In the genomic region with DNA sequence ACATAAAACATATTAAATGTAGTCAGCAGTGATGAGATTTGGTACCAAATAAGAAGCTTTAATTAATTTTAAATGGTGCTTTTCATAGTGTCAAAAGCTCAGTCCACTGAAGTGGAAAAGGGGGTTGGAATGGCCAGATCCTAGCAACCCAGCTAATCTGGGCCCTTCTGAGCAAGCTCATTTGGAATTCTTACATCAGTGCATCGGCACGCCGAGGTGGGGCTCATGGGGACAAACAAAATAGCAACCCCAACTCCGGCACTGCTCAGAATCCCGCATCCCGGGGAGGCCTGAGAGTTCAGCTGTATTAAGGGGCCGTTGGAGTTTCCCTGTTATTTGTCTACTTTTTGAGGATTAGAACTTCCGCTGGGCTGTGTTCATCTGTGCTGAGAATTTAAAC, we compare ENCODE assay signal across 18 cellular contexts.
DNase-seq lines count a peak whose midpoint lies in the region; ATAC-seq and TF ChIP-seq lines count a peak whose summit lies in the region.
"Had no signal": no experiment of that assay in that cellular context is flagged by ENCODE, and none has a peak within 500 bp of the region (broad histone marks: within the 10 kb centered on the region; RNA-seq: fewer than 3 reads in every experiment).

No MANE protein-coding gene starts in this region.

- no peak for TF ChIP-seq POLR2A in stomach (IDR thresholded peaks at IDR 0.05)

- intact Hi-C loops in sciatic nerve (cut with DNase I) = no loop called here
- intact Hi-C loops in stomach (cut with DNase I; ENCODE audit: low total_unique reads) = no loop called here

- H3K4me1 ChIP-seq in ectodermal cell (ENCODE audit: control insufficient read depth, insufficient read depth, low read length) (peaks cover 46% of the 10 kb centered on the region), stomach (peaks cover 0 to 18% (median 9%) of the 10 kb centered on the region in 4 donors)
- H3K4me1 ChIP-seq: BLaER1, pancreas had no signal

- TF ChIP-seq CTCF in stomach (IDR thresholded peaks at IDR 0.05) = no peak

- no peak for ATAC-seq in sciatic nerve
- no peak for ATAC-seq in HG03432 (IDR thresholded peaks at IDR 0.05; ENCODE audit: unreplicated experiment)
- ATAC-seq: activated CD8-positive, alpha-beta memory T cell treated with anti-CD3 and anti-CD28 coated beads, Interleukin-2, amount 10 ng/mL, durations not matched to agents 7 days and 5 days; pancreas; SK-N-SH treated with all-trans-retinoic acid at 6 μM for 48 hours had no signal

- whole genome bisulfite sequencing in ectodermal cell, 2 experiments = 22 to 25% methylated on average over 8 of the region's 8 CpGs
- WGBS in stomach, 5 donors = 72 to 83% (median 77%) methylated on average over 8 of the region's 8 CpGs

- no peaks in the 10 kb centered on the region for H3K9me3 ChIP-seq in ectodermal cell (ENCODE audit: control insufficient read depth, low read length)
- H3K9me3 ChIP-seq in stomach = no peaks in the 10 kb centered on the region
- H3K9me3 ChIP-seq: BLaER1, pancreas, uterus had no signal

- no peaks in the 10 kb centered on the region for H3K36me3 ChIP-seq in ectodermal cell (ENCODE audit: control insufficient read depth, insufficient read depth, low read length)
- no peaks in the 10 kb centered on the region for H3K36me3 ChIP-seq in stomach
- H3K36me3 ChIP-seq: BLaER1, pancreas, uterus had no signal

- TF ChIP-seq EP300 in stomach (IDR thresholded peaks at IDR 0.05) = no peak

- H3K4me3 ChIP-seq in ectodermal cell (ENCODE audit: insufficient read depth, low read depth, low read length) (no peak overlapping the region), stomach (no peak overlapping the region)
- H3K4me3 ChIP-seq: BLaER1, pancreas, uterus had no signal

- H3K27ac ChIP-seq in ectodermal cell (ENCODE audit: insufficient read depth, low read depth, low read length, poor library complexity, severe bottlenecking) = peak overlapping the region; percentile 95
- H3K27ac ChIP-seq in stomach = no peak overlapping the region
- H3K27ac ChIP-seq: BLaER1, epithelial cell of prostate, pancreas, uterus, VCaP had no signal

- DNase-seq in LHCN-M2 (ENCODE audit: low read depth) (peak; percentile 8), left kidney (ENCODE audit: low read depth, low spot score) (peak; percentile 77), sciatic nerve (ENCODE audit: low spot score) (peak; percentile 60), RKO (ENCODE audit: low spot score) (no peak), stomach (no peak), activated gamma-delta T cell treated with Interleukin-2 at 50 U/mL for 16 hours (no peak)
- DNase-seq: activated CD8-positive, alpha-beta memory T cell treated with anti-CD3 and anti-CD28 coated beads, Interleukin-2, amount 10 ng/mL, durations not matched to agents 7 days and 5 days; activated naive CD4-positive, alpha-beta T cell treated with Interleukin-2 at 50 U/mL for 16 hours; HFFc6; NCI-H2227 treated with DMSO at 0.1 percent for 48 hours; uterus had no signal

- H3K27me3 ChIP-seq in ectodermal cell (ENCODE audit: control insufficient read depth, insufficient read depth, low read length, poor library complexity, severe bottlenecking) = no peaks in the 10 kb centered on the region
- H3K27me3 ChIP-seq in stomach = no peaks in the 10 kb centered on the region
- H3K27me3 ChIP-seq: BLaER1, uterus had no signal

Comparison
In these comparisons a context has a peak if more than half of its experiments do, and no peak if none do; other contexts are left out.
1. DNase-seq: peak in LHCN-M2 (single experiment), left kidney (single experiment) and sciatic nerve (single experiment); none in RKO (single experiment), stomach (single experiment) and activated gamma-delta T cell treated with Interleukin-2 at 50 U/mL for 16 hours (single experiment).